Comparison of ENCODE assay signal across 8 cellular contexts in genomic region chr10:75234017-75234682, GRCh38. TPM values are rescaled to one million over a fixed set of nuclear protein-coding genes. Genes with fewer than 3 reads are reported as not detected.
DNase-seq lines count a peak whose midpoint lies in the region; ATAC-seq and TF ChIP-seq lines count a peak whose summit lies in the region.

No MANE protein-coding gene starts in this region.

- H3K4me3 ChIP-seq in HL-60 (replicated peaks; ENCODE audit: insufficient read depth, low read length) (peak overlapping the region; percentile 72), NT2/D1 (ENCODE audit: insufficient read length, low read depth) (peak overlapping the region; percentile 68), mucosa of descending colon (peak overlapping the region; percentile 42)

- H3K36me3 ChIP-seq in NT2/D1 (ENCODE audit: insufficient read depth, insufficient read length, low read length) (peaks cover 38% of the 10 kb centered on the region), mucosa of descending colon (ENCODE audit: low read depth) (no peaks in the 10 kb centered on the region)

- ATAC-seq in GM19452 (IDR thresholded peaks at IDR 0.05; ENCODE audit: unreplicated experiment) (peak; percentile 44), mucosa of descending colon (peak; percentile 81)

- peak overlapping the region; percentile 86 for H3K9ac ChIP-seq in NT2/D1 (ENCODE audit: insufficient read length, low read depth)

- peak overlapping the region; percentile 97 for H3K27ac ChIP-seq in C4-2B
- H3K27ac ChIP-seq in HL-60 (replicated peaks) = peak overlapping the region; percentile 65

- H3K9me3 ChIP-seq in NT2/D1 (ENCODE audit: insufficient read depth, low read length) = no peaks in the 10 kb centered on the region
- no peaks in the 10 kb centered on the region for H3K9me3 ChIP-seq in mucosa of descending colon

- TF ChIP-seq CTCF in C4-2B (conservative IDR thresholded peaks at IDR 0.05) (no peak), HL-60 (IDR thresholded peaks at IDR 0.05; ENCODE audit: insufficient read depth, low read length) (no peak), mucosa of descending colon (IDR thresholded peaks at IDR 0.05) (no peak)

- intact Hi-C loops in mucosa of descending colon (cut with DNase I, micrococcal nuclease) = loop anchor here in 1 of 2 donors (10.0 kb wide), 1 partner anchor 989 kb away; no protein-coding TSS in a partner anchor

- H3K27me3 ChIP-seq in HL-60 (ENCODE audit: insufficient read depth, poor library complexity, severe bottlenecking) = no peaks in the 10 kb centered on the region
- no peaks in the 10 kb centered on the region for H3K27me3 ChIP-seq in NT2/D1 (ENCODE audit: insufficient read depth, insufficient read length)

- H3K4me1 ChIP-seq in NT2/D1 (ENCODE audit: insufficient read depth, insufficient read length) (peaks cover 6% of the 10 kb centered on the region), mucosa of descending colon (ENCODE audit: low read depth) (peaks cover 2% of the 10 kb centered on the region)

- DNase-seq in HL-60 (ENCODE audit: low read depth in 1 of 2, low spot score in 1 of 2) = peak; percentile 84 to 97
- peak; percentile 88 for DNase-seq in NT2/D1 (ENCODE audit: low read depth, low spot score)
- peak; percentile 94 for DNase-seq in activated T-cell treated with anti-CD3 and anti-CD28 coated beads for 24 hours (ENCODE audit: low read depth)
- peak; percentile 82 for DNase-seq in epidermal melanocyte (ENCODE audit: insufficient read length, low spot score)
- DNase-seq in mucosa of descending colon = peak; percentile 96 to 99 (median 99)
- peak; percentile 98 for DNase-seq in stimulated activated CD8-positive, alpha-beta memory T cell treated with anti-CD3 and anti-CD28 coated beads, Interleukin-2, amount 100 ng/mL, for 48 hours (ENCODE audit: low read depth in 2 of 2)

RNA-seq across cellular contexts. Expression of gene COMTD1, which starts 1.6 kb away (rescaled TPM):
- total RNA-seq in mucosa of descending colon = 10 to 100 TPM; 42.9 to 76.3 (median 72.3) TPM

RNA-seq across cellular contexts. Expression of gene VDAC2, which starts 23.6 kb away (rescaled TPM):
- total RNA-seq in mucosa of descending colon = 100 to 1,000 TPM; 265 to 296 (median 284) TPM

Comparison
In these comparisons a context has a peak if more than half of its experiments do, and no peak if none do; other contexts are left out.
1. Peak in every context shown above with its lines: DNase-seq, ATAC-seq, H3K4me3 ChIP-seq and H3K27ac ChIP-seq.